ENCODE assay signal across 20 cellular contexts in genomic region chr4:73883306-73883705, GRCh38. TPM values are rescaled to one million over a fixed set of nuclear protein-coding genes. Genes with fewer than 3 reads are reported as not detected.
DNase-seq lines count a peak whose midpoint lies in the region; TF ChIP-seq lines count a peak whose summit lies in the region.
"Had no signal": no experiment of that assay in that cellular context is flagged by ENCODE, and none has a peak within 500 bp of the region (broad histone marks: within the 10 kb centered on the region; RNA-seq: fewer than 3 reads in every experiment).

No MANE protein-coding gene starts in this region.

- no peaks in the 10 kb centered on the region for H3K9me3 ChIP-seq in MG63
- H3K9me3 ChIP-seq: SJCRH30 had no signal

- no peaks in the 10 kb centered on the region for H3K27me3 ChIP-seq in MG63
- H3K27me3 ChIP-seq: hepatocyte, SJCRH30 had no signal

- peak; percentile 57 for DNase-seq in GM03348 (ENCODE audit: low spot score)
- DNase-seq in MG63 = peak; percentile 80
- DNase-seq in cardiac fibroblast (ENCODE audit: low read depth in 2 of 2) = peak; percentile 41 to 92
- no peak for DNase-seq in osteocyte (ENCODE audit: extremely low spot score, unreplicated experiment)
- DNase-seq in NCI-H446 (lab: John Stamatoyannopoulos, UW) = no peak
- no peak for DNase-seq in activated CD4-positive, CD25-positive, alpha-beta regulatory T cell (lab: John Stamatoyannopoulos, UW)
- DNase-seq in COLO668 (lab: John Stamatoyannopoulos, UW; ENCODE audit: unreplicated experiment) = no peak
- no peak for DNase-seq in SK-N-DZ (ENCODE audit: low spot score)
- DNase-seq: C1 segment of cervical spinal cord; caudate nucleus; DMS79 treated with DMSO at 0.1 percent for 48 hours; Karpas-422; left colon; NCI-H2107; NK-92 treated with Interleukin-12 subunit alpha and Interleukin-12 subunit beta, amount 100 ng/mL, for 24 hours; SJCRH30; stimulated activated CD4-positive, alpha-beta T cell treated with anti-CD3 and anti-CD28 coated beads, Interleukin-2, amount 100 ng/mL, for 24 hours; trophoblast cell had no signal

- H3K9me3 Mint-ChIP-seq in osteocyte (ENCODE audit: unreplicated experiment) = no peaks in the 10 kb centered on the region

- no peak overlapping the region for H3K4me3 Mint-ChIP-seq in osteocyte (ENCODE audit: unreplicated experiment)

- H3K36me3 ChIP-seq in MG63 = no peaks in the 10 kb centered on the region
- H3K36me3 ChIP-seq: SJCRH30 had no signal

- peaks cover 63% of the 10 kb centered on the region for H3K4me1 Mint-ChIP-seq in osteocyte (ENCODE audit: unreplicated experiment)

- H3K4me3 ChIP-seq in MG63 (no peak overlapping the region), cardiac fibroblast (replicated peaks in 1 of 2; ENCODE audit: low read depth in 2 of 2, low read length in 2 of 2) (no peak overlapping the region)
- H3K4me3 ChIP-seq: hepatocyte, SJCRH30 had no signal

- H3K27me3 Mint-ChIP-seq in osteocyte (ENCODE audit: unreplicated experiment) = no peaks in the 10 kb centered on the region

- TF ChIP-seq CTCF in cardiac fibroblast (IDR thresholded peaks at IDR 0.05; ENCODE audit: low read depth, low read length) = no peak
- no peak for TF ChIP-seq CTCF in osteocyte (IDR thresholded peaks at IDR 0.05)

- no peaks in the 10 kb centered on the region for H3K36me3 Mint-ChIP-seq in osteocyte (ENCODE audit: unreplicated experiment)

- H3K27ac Mint-ChIP-seq in osteocyte (ENCODE audit: unreplicated experiment) = peak overlapping the region; percentile 88

RNA-seq across cellular contexts. Expression of gene CXCL1, which starts 14.1 kb away (rescaled TPM):
- total RNA-seq in MG63 (2014; rRNA removed; shearing (Covaris generic); ENCODE audit: low replicate concordance) = 0.20 and 2.5 TPM in 2 replicates
- 118 and 132 TPM in 2 replicates for total RNA-seq in osteocyte
- not detected in 2 replicates for polyA plus RNA-seq in SK-N-DZ (2014; cell fraction: cytosol; rRNA removed)
- polyA plus RNA-seq in SK-N-DZ (2014; cell fraction: nucleus; rRNA removed) = 0.29 TPM in 1 of 2 replicates, not detected in the other
- total RNA-seq: SJCRH30 had no signal

RNA-seq across cellular contexts. Expression of gene PF4V1, which starts 30.2 kb away (rescaled TPM):
- not detected in 2 replicates for total RNA-seq in MG63 (2014; rRNA removed; shearing (Covaris generic); ENCODE audit: low replicate concordance)
- 0.78 TPM in 1 of 2 replicates, not detected in the other for total RNA-seq in osteocyte
- not detected in 2 replicates for polyA plus RNA-seq in SK-N-DZ (2014; cell fraction: cytosol; rRNA removed)
- not detected in 2 replicates for polyA plus RNA-seq in SK-N-DZ (2014; cell fraction: nucleus; rRNA removed)
- total RNA-seq: H1, hepatocyte, left colon, SJCRH30 had no signal
- polyA plus RNA-seq: H1, hepatocyte had no signal

RNA-seq across cellular contexts. Expression of gene CXCL6, which starts 46.8 kb away (rescaled TPM):
- total RNA-seq in MG63 (2014; rRNA removed; shearing (Covaris generic); ENCODE audit: low replicate concordance) = 1.5 and 7.6 TPM in 2 replicates
- 35.3 and 37.6 TPM in 2 replicates for total RNA-seq in osteocyte
- polyA plus RNA-seq in SK-N-DZ (2014; cell fraction: cytosol; rRNA removed) = not detected in 2 replicates
- polyA plus RNA-seq in SK-N-DZ (2014; cell fraction: nucleus; rRNA removed) = not detected in 2 replicates
- total RNA-seq: SJCRH30 had no signal

Comparison
In these comparisons a context has a peak if more than half of its experiments do, and no peak if none do; other contexts are left out.
1. DNase-seq: peak in GM03348 (single experiment), MG63 (single experiment) and cardiac fibroblast (2 of 2); none in osteocyte (single experiment), NCI-H446 (0 of 2), activated CD4-positive, CD25-positive, alpha-beta regulatory T cell (0 of 4), COLO668 (single experiment) and SK-N-DZ (single experiment).
2. RNA of gene CXCL1, which starts 14.1 kb away (total RNA-seq): 118 to 132 TPM in osteocyte; 0.20 to 2.5 TPM in MG63; every median in the first group is over 10 times any median in the second.